18 cellular contexts compared by ENCODE assay signal in the genomic region with DNA sequence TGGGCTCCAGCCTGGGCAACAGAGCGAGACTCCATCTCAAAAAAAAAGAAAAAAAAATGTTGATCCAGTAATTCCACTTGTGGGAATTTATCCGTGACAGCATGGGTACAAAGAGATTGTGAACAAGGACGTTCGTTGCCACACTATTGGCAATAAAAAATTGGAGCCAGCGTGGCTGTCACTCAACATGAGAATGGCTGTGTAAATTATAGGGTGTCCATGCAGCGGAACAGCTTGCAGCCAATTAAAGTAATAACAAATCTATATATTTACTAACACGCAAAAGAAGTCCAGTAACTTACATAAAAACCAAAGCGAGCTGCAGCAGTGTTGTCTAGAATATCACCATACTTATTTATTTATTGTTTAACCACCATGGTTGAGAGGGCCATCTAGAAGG. TPM values are rescaled to one million over a fixed set of nuclear protein-coding genes. Genes with fewer than 3 reads are reported as not detected.
"Had no signal": no experiment of that assay in that cellular context is flagged by ENCODE, and none has a peak within 500 bp of the region (broad histone marks: within the 10 kb centered on the region; RNA-seq: fewer than 3 reads in every experiment).

No MANE protein-coding gene starts in this region.

- FAIRE-seq: urothelium cell line had no signal

- H3K27ac ChIP-seq: body of pancreas, esophagus squamous epithelium, ovary, psoas muscle, skin epidermis, tibial artery had no signal

- H3K9me3 ChIP-seq: body of pancreas, esophagus squamous epithelium, ovary, psoas muscle, tibial artery had no signal

- ATAC-seq: activated CD8-positive, alpha-beta T cell treated with anti-CD3 and anti-CD28 coated beads for 36 hours; body of pancreas; effector memory CD8-positive, alpha-beta T cell; naive thymus-derived CD4-positive, alpha-beta T cell; psoas muscle; stimulated activated naive CD8-positive, alpha-beta T cell treated with anti-CD3 and anti-CD28 coated beads, Interleukin-15, Interleukin-2, amounts not matched to agents 100 U/mL and 50 U/mL, for 24 hours had no signal

- DNase-seq: activated CD4-positive, alpha-beta T cell treated with anti-CD3 and anti-CD28 coated beads, Interleukin-2, amount 10 ng/mL, durations not matched to agents 24 days and 14 days; activated CD8-positive, alpha-beta T cell treated with anti-CD3 and anti-CD28 coated beads for 36 hours; activated naive CD4-positive, alpha-beta T cell treated with Interleukin-2 at 50 U/mL for 16 hours; activated T-cell treated with anti-CD3 and anti-CD28 coated beads, Interleukin-2, amount 50 U/mL, for 1 hour; caudate nucleus; effector memory CD8-positive, alpha-beta T cell; esophagus squamous epithelium; mesendoderm; naive thymus-derived CD4-positive, alpha-beta T cell; ovary; psoas muscle; stimulated activated naive CD8-positive, alpha-beta T cell treated with anti-CD3 and anti-CD28 coated beads, Interleukin-15, Interleukin-2, amounts not matched to agents 100 U/mL and 50 U/mL, for 24 hours; substantia nigra; tibial artery had no signal

- H3K27me3 ChIP-seq: body of pancreas, ovary had no signal

- H3K36me3 ChIP-seq: ovary had no signal

- H3K4me1 ChIP-seq: body of pancreas, psoas muscle had no signal

- H3K4me3 ChIP-seq: body of pancreas, esophagus squamous epithelium, ovary, psoas muscle, skin epidermis, tibial artery had no signal

RNA-seq across cellular contexts. Expression of a gene that starts 19.3 kb away (rescaled TPM):
- total RNA-seq: body of pancreas, lower leg skin, psoas muscle had no signal
- polyA plus RNA-seq: naive thymus-derived CD4-positive, alpha-beta T cell had no signal

RNA-seq across cellular contexts. Expression of a gene that starts 51.4 kb away (rescaled TPM):
- polyA plus RNA-seq: naive thymus-derived CD4-positive, alpha-beta T cell had no signal
